8 cellular contexts compared by ENCODE assay signal in the genomic region with DNA sequence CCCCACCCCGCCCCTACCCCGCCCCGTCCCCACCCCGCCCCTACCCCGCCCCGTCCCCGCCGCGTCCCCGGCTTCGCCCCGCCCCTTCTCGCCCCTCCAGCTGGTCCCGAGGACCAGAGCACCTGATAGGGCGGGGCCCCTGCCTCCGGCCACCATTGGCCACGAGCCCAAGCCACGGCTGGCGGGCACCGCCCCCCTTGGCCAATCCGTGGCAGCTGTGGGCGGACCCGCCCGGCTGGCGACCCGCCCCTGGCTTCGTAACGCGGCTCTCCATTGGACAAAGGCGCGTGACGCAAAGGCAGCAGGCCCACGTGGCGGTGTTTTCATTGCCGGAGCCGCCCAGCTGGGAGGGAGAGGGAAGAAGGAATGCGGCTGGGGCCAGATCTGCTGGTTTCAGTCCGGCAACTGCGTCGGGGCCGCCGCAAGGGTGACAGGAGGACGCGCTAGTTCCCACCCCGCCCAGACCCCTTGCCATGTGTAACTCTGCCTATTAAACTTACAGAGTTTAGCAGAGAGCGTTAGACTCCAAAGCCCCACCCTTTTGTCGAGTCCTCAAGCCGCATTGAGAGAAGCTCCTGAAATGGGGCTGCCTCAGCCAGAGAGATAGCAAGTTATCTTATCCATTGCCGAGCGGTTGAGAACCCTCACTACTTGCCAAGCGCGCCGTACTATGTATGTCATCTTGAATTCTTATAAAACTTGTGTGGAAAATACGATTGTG. TPM values are rescaled to one million over a fixed set of nuclear protein-coding genes. Genes with fewer than 3 reads are reported as not detected.
A peak's percentile ranks its signal among the peaks of the same experiment; 100 is the strongest.
DNase-seq lines count a peak whose midpoint lies in the region; ATAC-seq and TF ChIP-seq lines count a peak whose summit lies in the region.

No MANE protein-coding gene starts in this region.

- intact Hi-C loops in dendritic cell treated with granulocyte-macrophage colony-stimulating factor and Interleukin-4, amounts not matched to agents 40 ng/mL and 50 ng/mL, for 4 days (cut with micrococcal nuclease), result loop anchor here (2.0 kb wide), 1 partner anchor 19 kb away; no protein-coding TSS in a partner anchor
- intact Hi-C loops in left lung (cut with DNase I), result loop anchor here in 1 of 2 donors (10.0 kb wide), 1 partner anchor 213 kb away; the partner anchor contains the start of gene AMZ2

- H3K36me3 ChIP-seq in BE2C, result no peaks in the 10 kb centered on the region
- H3K36me3 ChIP-seq in left lung, result peaks cover 0 to 2% of the 10 kb centered on the region in 2 donors

- H3K27ac Mint-ChIP-seq in dendritic cell treated with granulocyte-macrophage colony-stimulating factor and Interleukin-4, amounts not matched to agents 40 ng/mL and 50 ng/mL, for 4 days, result peak overlapping the region; percentile 89

- TF ChIP-seq CTCF in BE2C (IDR thresholded peaks at IDR 0.05; ENCODE audit: low read depth, low read length) (no peak), left lung (IDR thresholded peaks at IDR 0.05) (no peak)

- H3K4me3 Mint-ChIP-seq in dendritic cell treated with granulocyte-macrophage colony-stimulating factor and Interleukin-4, amounts not matched to agents 40 ng/mL and 50 ng/mL, for 4 days, result peak overlapping the region; percentile 73

- H3K9me3 Mint-ChIP-seq in dendritic cell treated with granulocyte-macrophage colony-stimulating factor and Interleukin-4, amounts not matched to agents 40 ng/mL and 50 ng/mL, for 4 days, result no peaks in the 10 kb centered on the region

- ATAC-seq in HG03457 (IDR thresholded peaks at IDR 0.05; ENCODE audit: unreplicated experiment) (peak; percentile 69), left lung (peak; percentile 90)

- H3K27ac ChIP-seq in left lung, result peak overlapping the region; percentile 86 to 91

- H3K4me3 ChIP-seq in BE2C (ENCODE audit: low read depth, low read length), result peak overlapping the region; percentile 57
- H3K4me3 ChIP-seq in left lung, result peak overlapping the region; percentile 85 to 88

- H3K4me1 Mint-ChIP-seq in dendritic cell treated with granulocyte-macrophage colony-stimulating factor and Interleukin-4, amounts not matched to agents 40 ng/mL and 50 ng/mL, for 4 days (ENCODE audit: low read depth), result peaks cover 49% of the 10 kb centered on the region

- peaks cover 12% of the 10 kb centered on the region for H3K36me3 Mint-ChIP-seq in dendritic cell treated with granulocyte-macrophage colony-stimulating factor and Interleukin-4, amounts not matched to agents 40 ng/mL and 50 ng/mL, for 4 days (ENCODE audit: low read depth)

- peak; percentile 99 for DNase-seq in BE2C
- peak; percentile 81 for DNase-seq in GM19240 (ENCODE audit: insufficient read length, low spot score)
- DNase-seq in NCI-H524 treated with DMSO at 0.1 percent for 48 hours (lab: John Stamatoyannopoulos, UW), result peak; percentile 90
- peak; percentile 97 for DNase-seq in activated CD4-positive, alpha-beta T cell treated with anti-CD3 and anti-CD28 coated beads, Interleukin-2, amount 50 U/mL, for 1 hour
- DNase-seq in left lung, result peak; percentile 99
- peak; percentile 96 for DNase-seq in stimulated activated CD4-positive, alpha-beta T cell treated with anti-CD3 and anti-CD28 coated beads, Interleukin-2, amount 100 ng/mL, for 4 hours (ENCODE audit: low read depth)

- H3K9me3 ChIP-seq in BE2C (no peaks in the 10 kb centered on the region), left lung (no peaks in the 10 kb centered on the region)

- H3K27me3 Mint-ChIP-seq in dendritic cell treated with granulocyte-macrophage colony-stimulating factor and Interleukin-4, amounts not matched to agents 40 ng/mL and 50 ng/mL, for 4 days, result peaks cover 4% of the 10 kb centered on the region

- H3K27me3 ChIP-seq in BE2C (peaks cover 4% of the 10 kb centered on the region; the same call in 1 of the 2 replicates), left lung (no peaks in the 10 kb centered on the region)

- peaks cover 14% of the 10 kb centered on the region for H3K4me1 ChIP-seq in BE2C
- peaks cover 9 to 68% of the 10 kb centered on the region in 2 donors for H3K4me1 ChIP-seq in left lung

RNA-seq across cellular contexts. Expression of gene WIPI1, which starts 0.4 kb away (rescaled TPM):
- 5.2 TPM for polyA plus RNA-seq in BE2C (2012; ENCODE audit: insufficient read depth, insufficient read length, low read depth)
- 10 to 100 TPM; 52.5 to 57.1 TPM for total RNA-seq in left lung

RNA-seq across cellular contexts. Expression of gene PRKAR1A, which starts 54.5 kb away (rescaled TPM):
- 130 TPM for polyA plus RNA-seq in BE2C (2012; ENCODE audit: insufficient read depth, insufficient read length, low read depth)
- 100 to 1,000 TPM; 345 to 376 TPM for total RNA-seq in left lung

Comparison
In these comparisons a context has a peak if more than half of its experiments do, and no peak if none do; other contexts are left out.
1. Peak in every context shown above with its lines: DNase-seq, ATAC-seq, H3K4me3 ChIP-seq and H3K27ac ChIP-seq.